Comparison of ENCODE assay signal across 3 cellular contexts in genomic region chr5:2805080-2805479, GRCh38.
TF ChIP-seq lines count a peak whose summit lies in the region.

No MANE protein-coding gene starts in this region.

TF ChIP-seq in HepG2, 621 proteins besides CTCF, POLR2A, EP300 and RAD21:
- no peak for TF ChIP-seq ZNF614 (CRISPR knock-in tag; IDR thresholded peaks at IDR 0.05; ENCODE audit: borderline replicate concordance)
- TF ChIP-seq U2AF2 (IDR thresholded peaks at IDR 0.05; ENCODE audit: low read depth, low read length), result no peak
- TF ChIP-seq MED8 (CRISPR knock-in tag; IDR thresholded peaks at IDR 0.05; ENCODE audit: insufficient replicate concordance), result no peak
- TF ChIP-seq GMEB1 (CRISPR knock-in tag; IDR thresholded peaks at IDR 0.05; ENCODE audit: borderline replicate concordance), result no peak
- no peak for TF ChIP-seq PHB2 (IDR thresholded peaks at IDR 0.05; ENCODE audit: partially characterized antibody)
- TF ChIP-seq, protein P1, sequence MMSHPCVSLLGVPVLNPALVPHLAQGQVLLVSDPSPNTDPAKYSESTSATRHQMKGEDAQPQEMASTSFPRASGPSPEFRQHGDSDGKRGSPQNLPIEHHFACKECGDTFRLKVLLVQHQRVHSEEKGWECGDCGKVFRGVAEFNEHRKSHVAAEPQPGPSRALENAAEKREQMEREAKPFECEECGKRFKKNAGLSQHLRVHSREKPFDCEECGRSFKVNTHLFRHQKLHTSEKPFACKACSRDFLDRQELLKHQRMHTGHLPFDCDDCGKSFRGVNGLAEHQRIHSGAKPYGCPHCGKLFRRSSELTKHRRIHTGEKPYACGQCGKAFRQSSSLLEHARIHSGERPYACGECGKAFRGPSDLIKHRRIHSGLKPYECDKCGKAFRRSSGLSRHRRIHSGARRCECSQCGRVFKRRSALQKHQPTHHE (CRISPR knock-in tag; IDR thresholded peaks at IDR 0.05; ENCODE audit: borderline replicate concordance), result no peak

TF ChIP-seq in K562, 482 proteins besides CTCF, POLR2A, EP300 and RAD21 (continues in another document):
- TF ChIP-seq ZNF449 (CRISPR knock-in tag; IDR thresholded peaks at IDR 0.05) (no peak), ELF1 (tag; IDR thresholded peaks at IDR 0.05) (no peak), ZNF407 (IDR thresholded peaks at IDR 0.05; ENCODE audit: low read depth) (no peak), EWSR1 (IDR thresholded peaks at IDR 0.05; ENCODE audit: borderline replicate concordance, low read depth, partially characterized antibody) (no peak), KLF13 (tag; IDR thresholded peaks at IDR 0.05; ENCODE audit: borderline replicate concordance, low read depth) (no peak), ZFP30 (CRISPR knock-in tag; IDR thresholded peaks at IDR 0.05; ENCODE audit: borderline replicate concordance) (no peak), MTF1 (CRISPR knock-in tag; IDR thresholded peaks at IDR 0.05; ENCODE audit: borderline replicate concordance) (no peak), POU5F1 (IDR thresholded peaks at IDR 0.05; ENCODE audit: borderline replicate concordance, low read depth, low read length, partially characterized antibody) (no peak)
- TF ChIP-seq, protein P2, sequence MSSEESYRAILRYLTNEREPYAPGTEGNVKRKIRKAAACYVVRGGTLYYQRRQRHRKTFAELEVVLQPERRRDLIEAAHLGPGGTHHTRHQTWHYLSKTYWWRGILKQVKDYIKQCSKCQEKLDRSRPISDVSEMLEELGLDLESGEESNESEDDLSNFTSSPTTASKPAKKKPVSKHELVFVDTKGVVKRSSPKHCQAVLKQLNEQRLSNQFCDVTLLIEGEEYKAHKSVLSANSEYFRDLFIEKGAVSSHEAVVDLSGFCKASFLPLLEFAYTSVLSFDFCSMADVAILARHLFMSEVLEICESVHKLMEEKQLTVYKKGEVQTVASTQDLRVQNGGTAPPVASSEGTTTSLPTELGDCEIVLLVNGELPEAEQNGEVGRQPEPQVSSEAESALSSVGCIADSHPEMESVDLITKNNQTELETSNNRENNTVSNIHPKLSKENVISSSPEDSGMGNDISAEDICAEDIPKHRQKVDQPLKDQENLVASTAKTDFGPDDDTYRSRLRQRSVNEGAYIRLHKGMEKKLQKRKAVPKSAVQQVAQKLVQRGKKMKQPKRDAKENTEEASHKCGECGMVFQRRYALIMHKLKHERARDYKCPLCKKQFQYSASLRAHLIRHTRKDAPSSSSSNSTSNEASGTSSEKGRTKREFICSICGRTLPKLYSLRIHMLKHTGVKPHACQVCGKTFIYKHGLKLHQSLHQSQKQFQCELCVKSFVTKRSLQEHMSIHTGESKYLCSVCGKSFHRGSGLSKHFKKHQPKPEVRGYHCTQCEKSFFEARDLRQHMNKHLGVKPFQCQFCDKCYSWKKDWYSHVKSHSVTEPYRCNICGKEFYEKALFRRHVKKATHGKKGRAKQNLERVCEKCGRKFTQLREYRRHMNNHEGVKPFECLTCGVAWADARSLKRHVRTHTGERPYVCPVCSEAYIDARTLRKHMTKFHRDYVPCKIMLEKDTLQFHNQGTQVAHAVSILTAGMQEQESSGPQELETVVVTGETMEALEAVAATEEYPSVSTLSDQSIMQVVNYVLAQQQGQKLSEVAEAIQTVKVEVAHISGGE (CRISPR knock-in tag; IDR thresholded peaks at IDR 0.05), result no peak

TF ChIP-seq in SK-N-SH, 30 proteins besides CTCF, POLR2A, EP300 and RAD21:
- TF ChIP-seq, protein P3, sequence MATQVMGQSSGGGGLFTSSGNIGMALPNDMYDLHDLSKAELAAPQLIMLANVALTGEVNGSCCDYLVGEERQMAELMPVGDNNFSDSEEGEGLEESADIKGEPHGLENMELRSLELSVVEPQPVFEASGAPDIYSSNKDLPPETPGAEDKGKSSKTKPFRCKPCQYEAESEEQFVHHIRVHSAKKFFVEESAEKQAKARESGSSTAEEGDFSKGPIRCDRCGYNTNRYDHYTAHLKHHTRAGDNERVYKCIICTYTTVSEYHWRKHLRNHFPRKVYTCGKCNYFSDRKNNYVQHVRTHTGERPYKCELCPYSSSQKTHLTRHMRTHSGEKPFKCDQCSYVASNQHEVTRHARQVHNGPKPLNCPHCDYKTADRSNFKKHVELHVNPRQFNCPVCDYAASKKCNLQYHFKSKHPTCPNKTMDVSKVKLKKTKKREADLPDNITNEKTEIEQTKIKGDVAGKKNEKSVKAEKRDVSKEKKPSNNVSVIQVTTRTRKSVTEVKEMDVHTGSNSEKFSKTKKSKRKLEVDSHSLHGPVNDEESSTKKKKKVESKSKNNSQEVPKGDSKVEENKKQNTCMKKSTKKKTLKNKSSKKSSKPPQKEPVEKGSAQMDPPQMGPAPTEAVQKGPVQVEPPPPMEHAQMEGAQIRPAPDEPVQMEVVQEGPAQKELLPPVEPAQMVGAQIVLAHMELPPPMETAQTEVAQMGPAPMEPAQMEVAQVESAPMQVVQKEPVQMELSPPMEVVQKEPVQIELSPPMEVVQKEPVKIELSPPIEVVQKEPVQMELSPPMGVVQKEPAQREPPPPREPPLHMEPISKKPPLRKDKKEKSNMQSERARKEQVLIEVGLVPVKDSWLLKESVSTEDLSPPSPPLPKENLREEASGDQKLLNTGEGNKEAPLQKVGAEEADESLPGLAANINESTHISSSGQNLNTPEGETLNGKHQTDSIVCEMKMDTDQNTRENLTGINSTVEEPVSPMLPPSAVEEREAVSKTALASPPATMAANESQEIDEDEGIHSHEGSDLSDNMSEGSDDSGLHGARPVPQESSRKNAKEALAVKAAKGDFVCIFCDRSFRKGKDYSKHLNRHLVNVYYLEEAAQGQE (IDR thresholded peaks at IDR 0.05; ENCODE audit: low read depth, low read length), result no peak
- TF ChIP-seq FOXM1 (IDR thresholded peaks at IDR 0.05; ENCODE audit: low read depth) (no peak), FOXJ3 (CRISPR knock-in tag; IDR thresholded peaks at IDR 0.05) (no peak), MXI1 (IDR thresholded peaks at IDR 0.05; ENCODE audit: low read depth, low read length) (no peak), CHD2 (IDR thresholded peaks at IDR 0.05; ENCODE audit: low read length, partially characterized antibody) (no peak), TEAD4 (IDR thresholded peaks at IDR 0.05; ENCODE audit: borderline replicate concordance, insufficient read depth) (no peak), RFX5 (IDR thresholded peaks at IDR 0.05; ENCODE audit: low read length) (no peak), IRF3 (IDR thresholded peaks at IDR 0.05; ENCODE audit: low read depth, low read length) (no peak), GATA2 (CRISPR knock-in tag; IDR thresholded peaks at IDR 0.05) (no peak), NRF1 (IDR thresholded peaks at IDR 0.05; ENCODE audit: low read depth, low read length) (no peak), POLR2AphosphoS5 (IDR thresholded peaks at IDR 0.05; ENCODE audit: low read depth, low read length) (no peak), YY1 (IDR thresholded peaks at IDR 0.05; ENCODE audit: low read depth) (no peak), PBX3 (IDR thresholded peaks at IDR 0.05) (no peak), EZH2phosphoT487 (IDR thresholded peaks at IDR 0.05; ENCODE audit: borderline replicate concordance, low read depth) (no peak)
- TF ChIP-seq, protein P4, sequence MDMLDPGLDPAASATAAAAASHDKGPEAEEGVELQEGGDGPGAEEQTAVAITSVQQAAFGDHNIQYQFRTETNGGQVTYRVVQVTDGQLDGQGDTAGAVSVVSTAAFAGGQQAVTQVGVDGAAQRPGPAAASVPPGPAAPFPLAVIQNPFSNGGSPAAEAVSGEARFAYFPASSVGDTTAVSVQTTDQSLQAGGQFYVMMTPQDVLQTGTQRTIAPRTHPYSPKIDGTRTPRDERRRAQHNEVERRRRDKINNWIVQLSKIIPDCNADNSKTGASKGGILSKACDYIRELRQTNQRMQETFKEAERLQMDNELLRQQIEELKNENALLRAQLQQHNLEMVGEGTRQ (IDR thresholded peaks at IDR 0.05; ENCODE audit: borderline replicate concordance, low read depth, low read length), result no peak
- TF ChIP-seq, protein P5, sequence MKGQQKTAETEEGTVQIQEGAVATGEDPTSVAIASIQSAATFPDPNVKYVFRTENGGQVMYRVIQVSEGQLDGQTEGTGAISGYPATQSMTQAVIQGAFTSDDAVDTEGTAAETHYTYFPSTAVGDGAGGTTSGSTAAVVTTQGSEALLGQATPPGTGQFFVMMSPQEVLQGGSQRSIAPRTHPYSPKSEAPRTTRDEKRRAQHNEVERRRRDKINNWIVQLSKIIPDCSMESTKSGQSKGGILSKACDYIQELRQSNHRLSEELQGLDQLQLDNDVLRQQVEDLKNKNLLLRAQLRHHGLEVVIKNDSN (IDR thresholded peaks at IDR 0.05; ENCODE audit: borderline replicate concordance, low read depth), result no peak
